10 cellular contexts compared by ENCODE assay signal in genomic region chr4:8182858-8183725, GRCh38. TPM values are rescaled to one million over a fixed set of nuclear protein-coding genes. Genes with fewer than 3 reads are reported as not detected.
DNase-seq lines count a peak whose midpoint lies in the region; ATAC-seq and TF ChIP-seq lines count a peak whose summit lies in the region.
"Had no signal": no experiment of that assay in that cellular context is flagged by ENCODE, and none has a peak within 500 bp of the region (broad histone marks: within the 10 kb centered on the region; RNA-seq: fewer than 3 reads in every experiment).

No MANE protein-coding gene starts in this region.

- POLR2A ChIA-PET in T-cell (lab: Charles Lee): no interaction called here

- intact Hi-C loops in thyroid gland (cut with DNase I): no loop called here

- H3K4me3 ChIP-seq in thyroid gland (replicated peaks in 1 of 3): no peak overlapping the region
- H3K4me3 ChIP-seq: smooth muscle cell had no signal

- H3K4me1 ChIP-seq in thyroid gland: peaks cover 0 to 6% of the 10 kb centered on the region in 2 donors

- no peaks in the 10 kb centered on the region for H3K27me3 Mint-ChIP-seq in T-cell

- no peaks in the 10 kb centered on the region for H3K4me1 Mint-ChIP-seq in T-cell

- no peaks in the 10 kb centered on the region for H3K36me3 ChIP-seq in thyroid gland

- no peak for ATAC-seq in HG03196 (IDR thresholded peaks at IDR 0.05; ENCODE audit: unreplicated experiment)
- no peak for ATAC-seq in HG03095 (IDR thresholded peaks at IDR 0.05; ENCODE audit: unreplicated experiment)
- no peak for ATAC-seq in T-cell (replicated peaks in 1 of 4)

- no peak overlapping the region for H3K27ac Mint-ChIP-seq in T-cell

- 54 to 75% methylated on average over 14 to 16 of the region's 25 CpGs for WGBS in thyroid gland, 2 donors

- H3K9me3 Mint-ChIP-seq in T-cell: no peaks in the 10 kb centered on the region

- peak; percentile 67 for DNase-seq in HS-5 (ENCODE audit: low read depth)
- peak; percentile 70 for DNase-seq in amniotic epithelial cell (ENCODE audit: low read depth)
- peak; percentile 95 for DNase-seq in iris pigment epithelial cell (ENCODE audit: low read depth)
- peak; percentile 52 for DNase-seq in thyroid gland
- no peak for DNase-seq in NCI-H1436 treated with DMSO at 0.1 percent for 48 hours (lab: John Stamatoyannopoulos, UW)
- DNase-seq in T-cell: no peak
- DNase-seq: activated CD4-positive, CD25-positive, alpha-beta regulatory T cell treated with anti-CD3 and anti-CD28 coated beads, Interleukin-2, amount 50 U/mL, for 72 hours had no signal

- H3K9me3 ChIP-seq in thyroid gland: no peaks in the 10 kb centered on the region

- TF ChIP-seq CTCF in thyroid gland (IDR thresholded peaks at IDR 0.05): no peak

- CTCF ChIA-PET in T-cell (lab: Charles Lee): no interaction called here

- H3K4me3 Mint-ChIP-seq in T-cell: no peak overlapping the region

- H3K27me3 ChIP-seq in thyroid gland: no peaks in the 10 kb centered on the region

- no peaks in the 10 kb centered on the region for H3K36me3 Mint-ChIP-seq in T-cell

- H3K27ac ChIP-seq in thyroid gland: no peak overlapping the region

- TF ChIP-seq POLR2A in thyroid gland (IDR thresholded peaks at IDR 0.05): no peak

RNA-seq across cellular contexts. Expression of gene SH3TC1, which starts 16.0 kb away (rescaled TPM):
- 10 to 100 TPM; 13.5 to 29.5 (median 16.4) TPM for total RNA-seq in thyroid gland
- total RNA-seq in T-cell: 100 to 1,000 TPM in 1 of 5 donors, 10 to 100 TPM in 4; 24.6 to 103 (median 40.3) TPM

RNA-seq across cellular contexts. Expression of gene ABLIM2, which starts 24.5 kb away (rescaled TPM):
- total RNA-seq in thyroid gland: 10 to 100 TPM in 2 of 4 donors, 1 to 10 TPM in 2; 9.2 to 24.0 (median 12.3) TPM
- 1 to 10 TPM; 2.6 to 7.0 (median 5.5) TPM for total RNA-seq in T-cell
- total RNA-seq: smooth muscle cell had no signal

Comparison
In these comparisons a context has a peak if more than half of its experiments do, and no peak if none do; other contexts are left out.
1. DNase-seq: peak in HS-5 (single experiment), amniotic epithelial cell (single experiment), iris pigment epithelial cell (single experiment) and thyroid gland (2 of 2); none in NCI-H1436 treated with DMSO at 0.1 percent for 48 hours (single experiment) and T-cell (0 of 34).